ENCODE assay signal across 15 cellular contexts in the genomic region with DNA sequence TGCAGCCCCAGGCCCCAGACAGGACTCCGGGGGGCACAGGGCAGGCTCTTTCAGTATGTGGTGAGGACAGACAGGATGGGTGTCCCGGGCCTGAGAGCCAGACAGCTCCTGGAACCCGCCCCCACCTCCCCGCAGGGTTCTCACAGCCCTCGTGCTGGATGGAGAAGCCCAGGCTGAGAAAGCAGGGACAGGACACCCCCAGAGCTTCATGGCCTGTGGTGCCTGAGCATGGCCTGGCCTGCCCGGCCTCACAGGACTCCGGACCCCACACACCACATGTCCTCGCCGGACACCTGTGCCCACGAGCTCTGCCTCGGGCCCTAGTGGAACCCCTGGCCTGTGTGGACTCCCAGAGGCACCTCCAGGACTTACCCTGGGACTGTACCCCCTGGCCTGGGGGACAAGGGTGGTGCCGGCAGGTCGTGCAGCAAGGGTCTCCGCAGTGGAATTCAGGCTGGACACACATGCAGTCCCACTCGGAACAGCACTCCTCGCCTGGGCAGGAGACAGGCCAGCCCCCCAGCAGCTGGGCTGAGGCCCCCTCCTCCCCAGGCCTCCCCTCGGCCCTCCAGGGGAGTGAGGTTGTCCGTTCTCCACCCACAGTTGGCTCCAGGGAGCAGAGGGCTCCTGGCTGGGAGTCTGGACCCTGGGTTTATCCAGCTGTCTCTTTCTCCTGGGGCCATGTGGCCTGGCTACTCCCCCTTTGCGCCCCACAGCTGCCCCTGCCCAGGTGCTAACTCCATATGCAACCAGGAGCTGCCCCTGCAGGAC. TPM values are rescaled to one million over a fixed set of nuclear protein-coding genes. Genes with fewer than 3 reads are reported as not detected.
DNase-seq lines count a peak whose midpoint lies in the region; ATAC-seq, FAIRE-seq and TF ChIP-seq lines count a peak whose summit lies in the region.
"Had no signal": no experiment of that assay in that cellular context is flagged by ENCODE, and none has a peak within 500 bp of the region (broad histone marks: within the 10 kb centered on the region; RNA-seq: fewer than 3 reads in every experiment).

No MANE protein-coding gene starts in this region.

- FAIRE-seq in HTR-8/SVneo (lab: Jason Lieb, UNC), result no peak
- FAIRE-seq: urothelium cell line had no signal

- peaks cover 52% of the 10 kb centered on the region for H3K4me1 ChIP-seq in effector memory CD4-positive, alpha-beta T cell (ENCODE audit: control insufficient read depth, insufficient read depth, low read length, poor library complexity, severe bottlenecking)
- peaks cover 9% of the 10 kb centered on the region for H3K4me1 ChIP-seq in smooth muscle cell (ENCODE audit: low read depth)

- no peak overlapping the region for H3K9ac ChIP-seq in smooth muscle cell (ENCODE audit: low read depth)

- no peaks in the 10 kb centered on the region for H3F3A ChIP-seq in smooth muscle cell (ENCODE audit: low read depth)

- peak overlapping the region; percentile 55 for H3K4me3 ChIP-seq in effector memory CD4-positive, alpha-beta T cell (ENCODE audit: insufficient read depth, low read depth, low read length, poor library complexity, severe bottlenecking)
- no peak overlapping the region for H3K4me3 ChIP-seq in smooth muscle cell

- no peak for TF ChIP-seq CTCF in smooth muscle cell (IDR thresholded peaks at IDR 0.05; ENCODE audit: borderline replicate concordance, insufficient read depth, poor library complexity, severe bottlenecking)

- H3K4me2 ChIP-seq in smooth muscle cell, result peak overlapping the region; percentile 85

- no peaks in the 10 kb centered on the region for H3K27me3 ChIP-seq in effector memory CD4-positive, alpha-beta T cell (replicated peaks; ENCODE audit: control insufficient read depth, insufficient read depth, low read length, poor library complexity, severe bottlenecking)
- H3K27me3 ChIP-seq in smooth muscle cell (ENCODE audit: low read depth), result no peaks in the 10 kb centered on the region

- H3K79me2 ChIP-seq in smooth muscle cell (ENCODE audit: low read depth), result no peaks in the 10 kb centered on the region

- no peaks in the 10 kb centered on the region for H3K36me3 ChIP-seq in effector memory CD4-positive, alpha-beta T cell (ENCODE audit: control insufficient read depth, insufficient read depth, low read length)
- no peaks in the 10 kb centered on the region for H3K36me3 ChIP-seq in smooth muscle cell (ENCODE audit: low read depth)
- H3K36me3 ChIP-seq: neutrophil had no signal

- peak; percentile 67 for DNase-seq in activated effector memory CD4-positive, alpha-beta T cell treated with anti-CD3 and anti-CD28 coated beads, Interleukin-2, amount 50 U/mL, for 16 hours
- DNase-seq in activated effector memory CD4-positive, alpha-beta T cell treated with Interleukin-2 at 50 U/mL for 16 hours, result no peak
- DNase-seq in activated CD4-positive, alpha-beta T cell treated with anti-CD3 and anti-CD28 coated beads, Interleukin-2, amount 50 U/mL, for 1 hour, result peak; percentile 2
- no peak for DNase-seq in effector memory CD4-positive, alpha-beta T cell
- DNase-seq in smooth muscle cell (lab: John Stamatoyannopoulos, UW; ENCODE audit: unreplicated experiment) (no peak), HTR-8/SVneo (ENCODE audit: insufficient read length, low spot score) (no peak), MV-4-11 (lab: John Stamatoyannopoulos, UW) (no peak)
- DNase-seq: endodermal cell; NCI-H2171; stimulated activated CD4-positive, alpha-beta T cell treated with anti-CD3 and anti-CD28 coated beads, Interleukin-12 subunit alpha, Interleukin-12 subunit beta, amount 100 ng/mL, for 4 hours had no signal

- H4K20me1 ChIP-seq in smooth muscle cell (ENCODE audit: low read depth), result no peaks in the 10 kb centered on the region

- no peaks in the 10 kb centered on the region for H3K9me3 ChIP-seq in effector memory CD4-positive, alpha-beta T cell (ENCODE audit: control insufficient read depth, low read length)
- no peaks in the 10 kb centered on the region for H3K9me3 ChIP-seq in smooth muscle cell (replicated peaks; ENCODE audit: low read depth)
- H3K9me3 ChIP-seq: neutrophil had no signal

- no peak for ATAC-seq in GM21576 (IDR thresholded peaks at IDR 0.05; ENCODE audit: unreplicated experiment)

- no peak overlapping the region for H2AFZ ChIP-seq in smooth muscle cell (ENCODE audit: low read depth)

- WGBS in smooth muscle cell (ENCODE audit: low lambda C conversion rate), result 89% methylated on average over 18 of the region's 19 CpGs

- H3K27ac ChIP-seq in effector memory CD4-positive, alpha-beta T cell (ENCODE audit: insufficient read depth, low read length, poor library complexity, severe bottlenecking), result peak overlapping the region; percentile 83
- H3K27ac ChIP-seq in smooth muscle cell (ENCODE audit: low read depth), result no peak overlapping the region
- H3K27ac ChIP-seq: neutrophil had no signal

RNA-seq across cellular contexts. Expression of a gene that starts 1.2 kb away (rescaled TPM):
- total RNA-seq in smooth muscle cell, result 1.9 and 4.8 TPM in 2 replicates
- 12.2 and 15.8 TPM in 2 replicates for polyA plus RNA-seq in smooth muscle cell

RNA-seq across cellular contexts. Expression of a gene that starts 8.8 kb away (rescaled TPM):
- total RNA-seq in smooth muscle cell, result 0.54 TPM in 1 of 2 replicates, not detected in the other
- polyA plus RNA-seq in smooth muscle cell, result 0.79 TPM in 1 of 2 replicates, not detected in the other

RNA-seq across cellular contexts. Expression of a gene that starts 26.6 kb away (rescaled TPM):
- total RNA-seq in smooth muscle cell, result 75.0 and 94.9 TPM in 2 replicates
- polyA plus RNA-seq in smooth muscle cell, result 263 TPM in 2 replicates

RNA-seq across cellular contexts. Expression of a gene that starts 26.9 kb away (rescaled TPM):
- total RNA-seq in smooth muscle cell, result 12.9 and 15.0 TPM in 2 replicates
- 33.2 and 39.3 TPM in 2 replicates for polyA plus RNA-seq in smooth muscle cell

RNA-seq across cellular contexts. Expression of a gene that starts 31.5 kb away (rescaled TPM):
- total RNA-seq in smooth muscle cell, result not detected in 2 replicates
- 0.45 TPM in 1 of 2 replicates, not detected in the other for polyA plus RNA-seq in smooth muscle cell
- total RNA-seq: activated CD8-positive, alpha-beta memory T cell treated with anti-CD3 and anti-CD28 coated beads for 36 hours; liver had no signal
- polyA plus RNA-seq: liver had no signal

Comparison
In these comparisons a context has a peak if more than half of its experiments do, and no peak if none do; other contexts are left out.
1. DNase-seq: peak in activated effector memory CD4-positive, alpha-beta T cell treated with anti-CD3 and anti-CD28 coated beads, Interleukin-2, amount 50 U/mL, for 16 hours (single experiment) and activated CD4-positive, alpha-beta T cell treated with anti-CD3 and anti-CD28 coated beads, Interleukin-2, amount 50 U/mL, for 1 hour (single experiment); none in activated effector memory CD4-positive, alpha-beta T cell treated with Interleukin-2 at 50 U/mL for 16 hours (single experiment), effector memory CD4-positive, alpha-beta T cell (0 of 3), smooth muscle cell (single experiment), HTR-8/SVneo (single experiment) and MV-4-11 (single experiment).